2 cellular contexts compared by ENCODE assay signal in the genomic region with DNA sequence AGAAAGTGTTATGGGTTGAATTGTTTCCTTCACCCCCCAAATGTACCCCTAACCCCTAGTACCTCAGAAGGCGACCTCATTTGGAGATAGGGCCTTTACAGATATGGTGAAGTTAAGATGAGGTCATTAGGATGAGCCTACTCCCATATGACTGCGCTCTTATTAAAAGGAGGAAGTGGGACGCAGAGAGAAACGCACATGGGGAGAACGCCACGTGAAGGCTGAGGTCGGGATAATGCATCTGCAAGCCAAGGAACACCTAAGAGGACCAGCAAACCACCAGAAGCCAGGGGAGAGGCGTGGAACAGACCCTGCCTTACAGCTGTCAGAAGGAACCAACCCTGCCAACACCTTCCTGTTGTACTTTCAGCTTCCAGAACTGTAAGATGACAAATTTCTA.
A peak's percentile ranks its signal among the peaks of the same experiment; 100 is the strongest.
TF ChIP-seq lines count a peak whose summit lies in the region.

No MANE protein-coding gene starts in this region.

TF ChIP-seq in GM12891, 5 proteins besides CTCF, POLR2A, EP300 and RAD21:
- TF ChIP-seq SPI1 (IDR thresholded peaks at IDR 0.05; ENCODE audit: low read depth, low read length) (peak; percentile 33), TAF1 (IDR thresholded peaks at IDR 0.05; ENCODE audit: low read depth, low read length) (no peak)

TF ChIP-seq in K562, 482 proteins besides CTCF, POLR2A, EP300 and RAD21:
- no peak for TF ChIP-seq MBD2 (IDR thresholded peaks at IDR 0.05; ENCODE audit: borderline replicate concordance, low read depth)
- no peak for TF ChIP-seq MYNN (IDR thresholded peaks at IDR 0.05)
- TF ChIP-seq MYNN (CRISPR knock-in tag; IDR thresholded peaks at IDR 0.05), result no peak
- TF ChIP-seq USF1 (CRISPR knock-in tag; IDR thresholded peaks at IDR 0.05), result peak; percentile 71
- peak; percentile 65 for TF ChIP-seq CREM (IDR thresholded peaks at IDR 0.05; ENCODE audit: low read depth)
- TF ChIP-seq MYC (IDR thresholded peaks at IDR 0.05; ENCODE audit: low read depth, low read length), result peak; percentile 36; the same call in 1 of the 2 replicates
- TF ChIP-seq MYC (CRISPR knock-in tag; IDR thresholded peaks at IDR 0.05; ENCODE audit: borderline replicate concordance, low read depth), result no peak
- no peak for TF ChIP-seq STAT5A (IDR thresholded peaks at IDR 0.05; ENCODE audit: borderline replicate concordance, low read length)
- no peak for TF ChIP-seq POU5F1 (IDR thresholded peaks at IDR 0.05; ENCODE audit: borderline replicate concordance, low read depth, low read length, partially characterized antibody)
- no peak for TF ChIP-seq CBFB (CRISPR knock-in tag; IDR thresholded peaks at IDR 0.05)
- TF ChIP-seq ZBTB1 (CRISPR knock-in tag; IDR thresholded peaks at IDR 0.05; ENCODE audit: borderline replicate concordance, low read depth), result no peak
- TF ChIP-seq, protein P1, sequence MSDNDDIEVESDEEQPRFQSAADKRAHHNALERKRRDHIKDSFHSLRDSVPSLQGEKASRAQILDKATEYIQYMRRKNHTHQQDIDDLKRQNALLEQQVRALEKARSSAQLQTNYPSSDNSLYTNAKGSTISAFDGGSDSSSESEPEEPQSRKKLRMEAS (CRISPR knock-in tag; IDR thresholded peaks at IDR 0.05), result peak; percentile 95
- TF ChIP-seq SLC30A9 (CRISPR knock-in tag; IDR thresholded peaks at IDR 0.05), result no peak
- TF ChIP-seq SPI1 (IDR thresholded peaks at IDR 0.05; ENCODE audit: borderline replicate concordance, low read depth, low read length), result peak; percentile 85
- no peak for TF ChIP-seq HNRNPUL1 (IDR thresholded peaks at IDR 0.05; ENCODE audit: low read length)
- peak; percentile 33; the same call in 1 of the 2 replicates for TF ChIP-seq TFAP4 (CRISPR knock-in tag; IDR thresholded peaks at IDR 0.05; ENCODE audit: borderline replicate concordance)
- TF ChIP-seq ZNF586 (CRISPR knock-in tag; conservative IDR thresholded peaks at IDR 0.05), result no peak
- no peak for TF ChIP-seq JUND (IDR thresholded peaks at IDR 0.05; ENCODE audit: borderline replicate concordance, low read depth, low read length)
- TF ChIP-seq JUND (tag; IDR thresholded peaks at IDR 0.05; ENCODE audit: borderline replicate concordance, low read depth, low read length), result 0 out of 3 replicates have a peak, but pooled peaks have one; percentile 21
- TF ChIP-seq FIP1L1 (IDR thresholded peaks at IDR 0.05; ENCODE audit: low read depth, low read length, poor library complexity, severe bottlenecking), result no peak
TF ChIP-seq in K562: peak in this region for 7.
